ENCODE assay signal across 15 cellular contexts in genomic region chr3:131072099-131072559, GRCh38. TPM values are rescaled to one million over a fixed set of nuclear protein-coding genes. Genes with fewer than 3 reads are reported as not detected.
DNase-seq lines count a peak whose midpoint lies in the region; ATAC-seq, FAIRE-seq and TF ChIP-seq lines count a peak whose summit lies in the region.
"Had no signal": no experiment of that assay in that cellular context is flagged by ENCODE, and none has a peak within 500 bp of the region (broad histone marks: within the 10 kb centered on the region; RNA-seq: fewer than 3 reads in every experiment).

No MANE protein-coding gene starts in this region.

- peak; percentile 32; the same call in 1 of the 3 replicates for ATAC-seq in SK-N-SH treated with all-trans-retinoic acid at 6 μM for 48 hours
- ATAC-seq in GM21529 (IDR thresholded peaks at IDR 0.05; ENCODE audit: unreplicated experiment) = no peak
- ATAC-seq: activated T-cell treated with anti-CD3 and anti-CD28 coated beads, Interleukin-2, amount 50 U/mL, for 4 hours; Panc1 had no signal

- FAIRE-seq in GM12891 (lab: Jason Lieb, UNC) = no peak

- TF ChIP-seq CTCF in left ventricle myocardium inferior (IDR thresholded peaks at IDR 0.05; ENCODE audit: borderline replicate concordance) (no peak), right atrium auricular region (IDR thresholded peaks at IDR 0.05) (no peak), fibroblast of mammary gland (conservative IDR thresholded peaks at IDR 0.05; ENCODE audit: control insufficient read depth, insufficient read depth, low read depth, low read length) (no peak), vagina (IDR thresholded peaks at IDR 0.05) (no peak)

- TF ChIP-seq POLR2A in vagina (IDR thresholded peaks at IDR 0.05) (no peak), GM12891 (IDR thresholded peaks at IDR 0.05; ENCODE audit: low read depth, low read length) (no peak)

- H3K36me3 ChIP-seq in left ventricle myocardium inferior (no peaks in the 10 kb centered on the region), right atrium auricular region (no peaks in the 10 kb centered on the region), vagina (no peaks in the 10 kb centered on the region)
- H3K36me3 ChIP-seq: upper lobe of left lung had no signal

- H3K9me3 ChIP-seq in left ventricle myocardium inferior (replicated peaks) = no peaks in the 10 kb centered on the region
- no peaks in the 10 kb centered on the region for H3K9me3 ChIP-seq in right atrium auricular region
- no peaks in the 10 kb centered on the region for H3K9me3 ChIP-seq in vagina
- H3K9me3 ChIP-seq: upper lobe of left lung had no signal

- no peak for DNase-seq in left ventricle myocardium inferior
- no peak for DNase-seq in right atrium auricular region (ENCODE audit: low spot score)
- DNase-seq in fibroblast of mammary gland (ENCODE audit: low read depth) = peak; percentile 76
- no peak for DNase-seq in vagina (ENCODE audit: extremely low spot score in 2 of 2)
- DNase-seq in GM12891 (ENCODE audit: insufficient read length, low spot score) = no peak
- no peak for DNase-seq in NCI-H524 treated with DMSO at 0.1 percent for 48 hours (lab: John Stamatoyannopoulos, UW)
- DNase-seq: activated CD4-positive, CD25-positive, alpha-beta regulatory T cell; activated T-cell treated with anti-CD3 and anti-CD28 coated beads, Interleukin-2, amount 50 U/mL, for 4 hours; aorta; NCI-H2107; upper lobe of left lung had no signal

- H3K4me1 ChIP-seq in left ventricle myocardium inferior (peaks cover 29% of the 10 kb centered on the region), right atrium auricular region (peaks cover 0 to 29% of the 10 kb centered on the region in 2 donors), vagina (no peaks in the 10 kb centered on the region)

- intact Hi-C loops in left ventricle myocardium inferior (cut with micrococcal nuclease) (no loop called here), vagina (cut with DNase I) (no loop called here)

- H3K27me3 ChIP-seq in left ventricle myocardium inferior (ENCODE audit: low read depth) = no peaks in the 10 kb centered on the region
- no peaks in the 10 kb centered on the region for H3K27me3 ChIP-seq in right atrium auricular region
- H3K27me3 ChIP-seq in vagina = no peaks in the 10 kb centered on the region
- H3K27me3 ChIP-seq: upper lobe of left lung had no signal

- H3K27ac ChIP-seq in left ventricle myocardium inferior (replicated peaks) = peak overlapping the region; percentile 66
- H3K27ac ChIP-seq in right atrium auricular region = no peak overlapping the region
- peak overlapping the region; percentile 3 for H3K27ac ChIP-seq in vagina
- H3K27ac ChIP-seq: upper lobe of left lung had no signal

- H3K4me3 ChIP-seq in left ventricle myocardium inferior (no peak overlapping the region), right atrium auricular region (no peak overlapping the region), fibroblast of mammary gland (ENCODE audit: control insufficient read depth, low read depth, low read length) (no peak overlapping the region), vagina (no peak overlapping the region)
- H3K4me3 ChIP-seq: skin epidermis, upper lobe of left lung had no signal

TF ChIP-seq in SK-N-SH treated with all-trans-retinoic acid at 6 μM for 48 hours, 23 proteins besides CTCF, POLR2A, EP300 and RAD21:
- TF ChIP-seq ESRRG (CRISPR knock-in tag; IDR thresholded peaks at IDR 0.05) (no peak), CSDC2 (CRISPR knock-in tag; IDR thresholded peaks at IDR 0.05) (no peak)

TF ChIP-seq in GM12891, 5 proteins besides CTCF, POLR2A, EP300 and RAD21:
- TF ChIP-seq POU2F2 (IDR thresholded peaks at IDR 0.05; ENCODE audit: low read depth, low read length) = no peak
- TF ChIP-seq POLR2AphosphoS5 (IDR thresholded peaks at IDR 0.05; ENCODE audit: low read depth, low read length) = no peak
- TF ChIP-seq PAX5 (IDR thresholded peaks at IDR 0.05; ENCODE audit: insufficient read depth, low read length, severe bottlenecking) = no peak
- TF ChIP-seq SPI1 (IDR thresholded peaks at IDR 0.05; ENCODE audit: low read depth, low read length) = no peak
- TF ChIP-seq TAF1 (IDR thresholded peaks at IDR 0.05; ENCODE audit: low read depth, low read length) = no peak
TF ChIP-seq in GM12891: peak in this region for 0.

RNA-seq across cellular contexts. Expression of gene NEK11, which starts 45.5 kb away (rescaled TPM):
- total RNA-seq in left ventricle myocardium inferior (1.3 TPM), right atrium auricular region (1 to 10 TPM; 2.0 to 2.2 TPM), vagina (8.6 TPM)
- polyA plus RNA-seq in GM12891 (2012; ENCODE audit: low read depth, missing spikeins) = 0.45 TPM

RNA-seq across cellular contexts. Expression of gene ASTE1, which starts 45.5 kb away (rescaled TPM):
- total RNA-seq in left ventricle myocardium inferior (4.0 TPM), right atrium auricular region (1 to 10 TPM; 1.2 to 2.6 TPM), vagina (3.7 TPM)
- polyA plus RNA-seq in GM12891 (2012; ENCODE audit: low read depth, missing spikeins) = 3.8 TPM

Comparison
In these comparisons a context has a peak if more than half of its experiments do, and no peak if none do; other contexts are left out.
1. H3K27ac ChIP-seq: peak in left ventricle myocardium inferior (single experiment) and vagina (single experiment); none in right atrium auricular region (0 of 2).